ENCODE assay signal across 19 cellular contexts in genomic region chr5:151036556-151036955, GRCh38. TPM values are rescaled to one million over a fixed set of nuclear protein-coding genes. Genes with fewer than 3 reads are reported as not detected.
DNase-seq lines count a peak whose midpoint lies in the region; ATAC-seq, FAIRE-seq and TF ChIP-seq lines count a peak whose summit lies in the region.
"Had no signal": no experiment of that assay in that cellular context is flagged by ENCODE, and none has a peak within 500 bp of the region (broad histone marks: within the 10 kb centered on the region; RNA-seq: fewer than 3 reads in every experiment).

No MANE protein-coding gene starts in this region.

- H3K4me1 ChIP-seq in kidney (ENCODE audit: control insufficient read depth in 1 of 2, insufficient read depth in 1 of 2, low read depth in 1 of 2, low read length in 2 of 2) (peaks cover 35 to 42% of the 10 kb centered on the region in 2 donors), upper lobe of right lung (peaks cover 41% of the 10 kb centered on the region)
- H3K4me1 ChIP-seq: BE2C had no signal

- peaks cover 20% of the 10 kb centered on the region for H3K4me1 Mint-ChIP-seq in nephron progenitor cell
- H3K4me1 Mint-ChIP-seq: H9 had no signal

- H3K9me3 Mint-ChIP-seq in nephron progenitor cell: no peaks in the 10 kb centered on the region
- H3K9me3 Mint-ChIP-seq: H9, naive B cell had no signal

- H3K36me3 ChIP-seq in kidney (ENCODE audit: control insufficient read depth in 1 of 2, insufficient read depth in 2 of 2, low read length in 2 of 2) (peaks cover 47 to 69% of the 10 kb centered on the region in 2 donors), upper lobe of right lung (peaks cover 93% of the 10 kb centered on the region)

- DNase-seq in DMS79 treated with DMSO at 0.1 percent for 48 hours (lab: John Stamatoyannopoulos, UW): peak; percentile 4
- no peak for DNase-seq in DMS79 (lab: John Stamatoyannopoulos, UW)
- DNase-seq in NCI-H748 (lab: John Stamatoyannopoulos, UW; ENCODE audit: unreplicated experiment): peak; percentile 77
- peak; percentile 81 for DNase-seq in kidney
- DNase-seq in upper lobe of right lung: no peak
- DNase-seq in nephron progenitor cell: no peak
- no peak for DNase-seq in HPDE6-E6E7 (ENCODE audit: extremely low spot score)
- DNase-seq in activated effector memory CD4-positive, alpha-beta T cell treated with Interleukin-2 at 50 U/mL for 16 hours: no peak
- DNase-seq: 8988T; activated CD4-positive, alpha-beta T cell treated with anti-CD3 and anti-CD28 coated beads, Interleukin-2, amount 50 U/mL, for 48 hours; activated T-cell treated with anti-CD3 and anti-CD28 coated beads, Interleukin-2, amount 50 U/mL, for 1 hour; BE2C; H9; naive B cell; NCI-H2029; thyroid gland had no signal

- H3K9me3 ChIP-seq in kidney (ENCODE audit: control insufficient read depth in 1 of 2, low read length in 2 of 2) (no peaks in the 10 kb centered on the region), upper lobe of right lung (no peaks in the 10 kb centered on the region)
- H3K9me3 ChIP-seq: BE2C, gastroesophageal sphincter, thyroid gland had no signal

- no peak for ATAC-seq in upper lobe of right lung
- ATAC-seq: gastroesophageal sphincter had no signal

- peak overlapping the region in 1 of 2 donors; percentile 72 for H3K27ac ChIP-seq in kidney (ENCODE audit: low read depth in 2 of 2, low read length in 2 of 2)
- H3K27ac ChIP-seq in upper lobe of right lung: peak overlapping the region; percentile 9

- no peak overlapping the region for H3K27ac Mint-ChIP-seq in nephron progenitor cell
- H3K27ac Mint-ChIP-seq: H9 had no signal

- no peaks in the 10 kb centered on the region for H3K27me3 Mint-ChIP-seq in nephron progenitor cell (ENCODE audit: low read depth, poor library complexity)
- H3K27me3 Mint-ChIP-seq: activated naive CD8-positive, alpha-beta T cell; naive B cell had no signal

- intact Hi-C loops in kidney (cut with DNase I): no loop called here
- intact Hi-C loops in upper lobe of right lung (cut with DNase I): no loop called here

- H3K4me3 Mint-ChIP-seq in nephron progenitor cell: no peak overlapping the region
- H3K4me3 Mint-ChIP-seq: activated naive CD8-positive, alpha-beta T cell; H9; naive B cell had no signal

- TF ChIP-seq CTCF in kidney (IDR thresholded peaks at IDR 0.05; ENCODE audit: borderline replicate concordance, extremely low read depth, insufficient read depth) (no peak), upper lobe of right lung (IDR thresholded peaks at IDR 0.05) (no peak), nephron progenitor cell (IDR thresholded peaks at IDR 0.05) (no peak)

- no peak for FAIRE-seq in kidney (lab: Jason Lieb, UNC)

- peak overlapping the region in 1 of 2 donors; percentile 9 for H3K9ac ChIP-seq in kidney (ENCODE audit: low read length in 2 of 2)

- no peak overlapping the region for H3K4me3 ChIP-seq in kidney (ENCODE audit: low read length in 2 of 2)
- H3K4me3 ChIP-seq in upper lobe of right lung: no peak overlapping the region
- H3K4me3 ChIP-seq: gastroesophageal sphincter, smooth muscle cell, thyroid gland had no signal

- no peaks in the 10 kb centered on the region for H3K27me3 ChIP-seq in upper lobe of right lung
- H3K27me3 ChIP-seq: BE2C, gastroesophageal sphincter, thyroid gland had no signal

- H3K36me3 Mint-ChIP-seq in nephron progenitor cell (ENCODE audit: low read depth): peaks cover 56% of the 10 kb centered on the region

RNA-seq across cellular contexts. Expression of gene GPX3, which starts 16.2 kb away (rescaled TPM):
- total RNA-seq in kidney (1,327 TPM), upper lobe of right lung (1,259 TPM)
- 27,893 TPM for polyA plus RNA-seq in kidney (ENCODE audit: insufficient read depth, low read depth, low replicate concordance)

RNA-seq across cellular contexts. Expression of gene TNIP1, which starts 44.3 kb away (rescaled TPM):
- total RNA-seq in kidney (132 TPM), upper lobe of right lung (120 TPM)
- 109 TPM for polyA plus RNA-seq in kidney (ENCODE audit: insufficient read depth, low read depth, low replicate concordance)

Comparison
In these comparisons a context has a peak if more than half of its experiments do, and no peak if none do; other contexts are left out.
1. DNase-seq: peak in DMS79 treated with DMSO at 0.1 percent for 48 hours (single experiment), NCI-H748 (single experiment) and kidney (single experiment); none in DMS79 (single experiment), upper lobe of right lung (single experiment), nephron progenitor cell (single experiment), HPDE6-E6E7 (single experiment) and activated effector memory CD4-positive, alpha-beta T cell treated with Interleukin-2 at 50 U/mL for 16 hours (single experiment).